Comparison of ENCODE assay signal across 10 cellular contexts in the genomic region with DNA sequence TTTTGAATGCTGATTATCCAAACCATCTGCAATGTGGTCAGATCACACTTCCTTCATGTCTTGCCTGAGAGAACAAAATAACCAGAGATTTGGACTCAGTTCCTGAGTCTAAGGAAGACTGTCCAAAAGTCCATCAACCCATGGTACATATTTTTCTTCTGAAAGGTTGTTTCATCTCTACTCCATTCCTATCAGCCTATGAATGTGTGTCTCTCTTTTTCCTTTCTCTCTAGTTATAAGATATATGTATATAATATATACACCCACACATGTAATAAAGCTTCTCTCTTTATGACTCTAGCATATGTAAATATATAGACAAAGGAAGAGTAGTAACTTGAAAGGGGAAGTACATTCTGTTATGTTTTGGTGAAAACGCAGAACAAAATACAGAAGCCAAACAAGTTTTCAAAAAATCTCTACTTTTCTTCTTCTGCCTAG.
DNase-seq lines count a peak whose midpoint lies in the region; ATAC-seq and TF ChIP-seq lines count a peak whose summit lies in the region.
"Had no signal": no experiment of that assay in that cellular context is flagged by ENCODE, and none has a peak within 500 bp of the region (broad histone marks: within the 10 kb centered on the region; RNA-seq: fewer than 3 reads in every experiment).

No MANE protein-coding gene starts in this region.

- H3K27me3 ChIP-seq in SU-DHL-6 (ENCODE audit: low read length) (no peaks in the 10 kb centered on the region), smooth muscle cell (ENCODE audit: low read depth) (no peaks in the 10 kb centered on the region)
- H3K27me3 ChIP-seq: ovary had no signal

- peak overlapping the region; percentile 100 for H3K27ac ChIP-seq in SU-DHL-6 (ENCODE audit: low read depth, low read length)
- no peak overlapping the region for H3K27ac ChIP-seq in smooth muscle cell (ENCODE audit: low read depth)
- H3K27ac ChIP-seq: ovary had no signal

- peaks cover 0 to 3% of the 10 kb centered on the region in 2 donors for H3K36me3 Mint-ChIP-seq in CD14-positive monocyte
- no peaks in the 10 kb centered on the region for H3K36me3 Mint-ChIP-seq in activated T-cell treated with anti-CD3 and anti-CD28 coated beads, Interleukin-2, amount 50 U/mL, for 72 hours (ENCODE audit: insufficient read depth in 2 of 2)

- 92% methylated on average over 1 of the region's 1 CpG for WGBS in smooth muscle cell (ENCODE audit: low lambda C conversion rate)

- H3K9me3 Mint-ChIP-seq in CD14-positive monocyte = peaks cover 0 to 5% (median 0%) of the 10 kb centered on the region in 7 donors
- peaks cover 0 to 3% of the 10 kb centered on the region in 2 donors for H3K9me3 Mint-ChIP-seq in activated T-cell treated with anti-CD3 and anti-CD28 coated beads, Interleukin-2, amount 50 U/mL, for 72 hours

- DNase-seq in CD14-positive monocyte (ENCODE audit: low spot score) = no peak
- DNase-seq in smooth muscle cell (lab: John Stamatoyannopoulos, UW; ENCODE audit: unreplicated experiment) = no peak
- DNase-seq in HPDE6-E6E7 (ENCODE audit: extremely low spot score) = no peak
- DNase-seq in activated T-cell treated with anti-CD3 and anti-CD28 coated beads, Interleukin-2, amount 50 U/mL, for 72 hours = no peak
- no peak for DNase-seq in stimulated activated naive CD4-positive, alpha-beta T cell treated with Interleukin-2 at 50 U/mL for 16 hours (lab: John Stamatoyannopoulos, UW)
- DNase-seq: activated gamma-delta T cell, ovary had no signal

- ATAC-seq in GM19455 (IDR thresholded peaks at IDR 0.05; ENCODE audit: unreplicated experiment) = peak; percentile 100
- peak; percentile 99 for ATAC-seq in HG03103 (IDR thresholded peaks at IDR 0.05; ENCODE audit: low read depth, unreplicated experiment)
- no peak for ATAC-seq in activated T-cell treated with anti-CD3 and anti-CD28 coated beads, Interleukin-2, amount 50 U/mL, for 72 hours (replicated peaks in 1 of 2)

- TF ChIP-seq CTCF in CD14-positive monocyte (IDR thresholded peaks at IDR 0.05) (no peak), SU-DHL-6 (IDR thresholded peaks at IDR 0.05; ENCODE audit: insufficient read depth, low read length, poor library complexity, severe bottlenecking) (no peak), smooth muscle cell (IDR thresholded peaks at IDR 0.05; ENCODE audit: borderline replicate concordance, insufficient read depth, poor library complexity, severe bottlenecking) (no peak)

- no peaks in the 10 kb centered on the region for H3K27me3 Mint-ChIP-seq in CD14-positive monocyte (ENCODE audit: low read depth in 3 of 3)
- H3K27me3 Mint-ChIP-seq in activated T-cell treated with anti-CD3 and anti-CD28 coated beads, Interleukin-2, amount 50 U/mL, for 72 hours (ENCODE audit: low read depth) = no peaks in the 10 kb centered on the region

- no peaks in the 10 kb centered on the region for H3K9me2 ChIP-seq in SU-DHL-6 (replicated peaks; ENCODE audit: insufficient read depth, low read length)

- H2AFZ ChIP-seq in SU-DHL-6 (ENCODE audit: low read depth, low read length, severe bottlenecking) = no peak overlapping the region
- no peak overlapping the region for H2AFZ ChIP-seq in smooth muscle cell (ENCODE audit: low read depth)

- H3K4me1 ChIP-seq in smooth muscle cell (ENCODE audit: low read depth) = no peaks in the 10 kb centered on the region

- H4K20me1 ChIP-seq in SU-DHL-6 (ENCODE audit: low read depth, low read length) = no peaks in the 10 kb centered on the region
- no peaks in the 10 kb centered on the region for H4K20me1 ChIP-seq in smooth muscle cell (ENCODE audit: low read depth)

- H3K4me1 Mint-ChIP-seq in CD14-positive monocyte = peaks cover 56% of the 10 kb centered on the region
- no peaks in the 10 kb centered on the region for H3K4me1 Mint-ChIP-seq in activated T-cell treated with anti-CD3 and anti-CD28 coated beads, Interleukin-2, amount 50 U/mL, for 72 hours (ENCODE audit: low read depth)

- H3K4me3 ChIP-seq in SU-DHL-6 (ENCODE audit: insufficient read depth, low read length, poor library complexity, severe bottlenecking) (no peak overlapping the region), smooth muscle cell (no peak overlapping the region)
- H3K4me3 ChIP-seq: ovary had no signal

- 0 out of 2 replicates have a peak, but pooled peaks cover 4% of the 10 kb centered on the region for H3K36me3 ChIP-seq in SU-DHL-6 (ENCODE audit: low read length)
- H3K36me3 ChIP-seq in smooth muscle cell (ENCODE audit: low read depth) = no peaks in the 10 kb centered on the region
- H3K36me3 ChIP-seq: ovary had no signal

- H3K79me2 ChIP-seq in SU-DHL-6 (ENCODE audit: insufficient read depth, low read length) (peaks cover 18% of the 10 kb centered on the region), smooth muscle cell (ENCODE audit: low read depth) (no peaks in the 10 kb centered on the region)

- H3K4me3 Mint-ChIP-seq in CD14-positive monocyte = peak overlapping the region in 1 of 2 donors; percentile 19
- H3K4me3 Mint-ChIP-seq in activated T-cell treated with anti-CD3 and anti-CD28 coated beads, Interleukin-2, amount 50 U/mL, for 72 hours = no peak overlapping the region

- no peaks in the 10 kb centered on the region for H3K9me3 ChIP-seq in SU-DHL-6 (ENCODE audit: insufficient read depth, low read length)
- no peaks in the 10 kb centered on the region for H3K9me3 ChIP-seq in smooth muscle cell (replicated peaks; ENCODE audit: low read depth)
- H3K9me3 ChIP-seq: ovary had no signal

- H3F3A ChIP-seq in SU-DHL-6 (ENCODE audit: insufficient read depth) (peaks cover 44% of the 10 kb centered on the region), smooth muscle cell (ENCODE audit: low read depth) (no peaks in the 10 kb centered on the region)

- intact Hi-C loops in CD14-positive monocyte (cut with micrococcal nuclease) = no loop called here

- H3K4me2 ChIP-seq in SU-DHL-6 (ENCODE audit: low read depth, low read length, poor library complexity, severe bottlenecking) (peak overlapping the region; percentile 93), smooth muscle cell (no peak overlapping the region)

- H3K9ac ChIP-seq in SU-DHL-6 (ENCODE audit: low read length) (peak overlapping the region; percentile 55), smooth muscle cell (ENCODE audit: low read depth) (no peak overlapping the region)

- peak overlapping the region; percentile 68 to 90 (median 82) for H3K27ac Mint-ChIP-seq in CD14-positive monocyte
- H3K27ac Mint-ChIP-seq in activated T-cell treated with anti-CD3 and anti-CD28 coated beads, Interleukin-2, amount 50 U/mL, for 72 hours = no peak overlapping the region

Comparison
In these comparisons a context has a peak if more than half of its experiments do, and no peak if none do; other contexts are left out.
1. ATAC-seq: peak in GM19455 (single experiment) and HG03103 (single experiment); none in activated T-cell treated with anti-CD3 and anti-CD28 coated beads, Interleukin-2, amount 50 U/mL, for 72 hours (0 of 2).